ENCODE assay signal across 23 cellular contexts in the genomic region with DNA sequence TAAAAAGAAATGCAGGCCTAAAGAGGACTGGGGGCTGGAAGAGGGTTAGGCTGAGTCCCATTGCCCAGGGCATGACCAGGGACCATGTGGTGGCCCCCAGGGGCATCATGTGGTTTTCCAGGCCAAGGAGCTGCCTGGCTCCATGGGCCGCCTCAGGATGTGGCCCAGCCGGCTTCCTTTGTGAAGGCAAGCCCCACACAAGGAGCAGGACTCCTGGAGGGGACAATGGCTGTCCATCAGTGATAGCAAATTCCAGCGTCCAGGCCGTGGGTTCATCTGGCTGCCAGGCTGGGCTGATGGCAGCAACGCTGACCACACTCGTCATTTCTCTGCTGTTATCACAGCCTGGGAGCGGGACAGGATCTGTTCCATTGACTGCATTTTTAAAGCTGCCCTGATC.
A peak's percentile ranks its signal among the peaks of the same experiment; 100 is the strongest.
DNase-seq lines count a peak whose midpoint lies in the region; ATAC-seq, FAIRE-seq and TF ChIP-seq lines count a peak whose summit lies in the region.
"Had no signal": no experiment of that assay in that cellular context is flagged by ENCODE, and none has a peak within 500 bp of the region (broad histone marks: within the 10 kb centered on the region; RNA-seq: fewer than 3 reads in every experiment).

No MANE protein-coding gene starts in this region.

- H3K4me1 ChIP-seq in HEK293 (ENCODE audit: control insufficient read depth, insufficient read depth, low read length), result no peaks in the 10 kb centered on the region
- peaks cover 6% of the 10 kb centered on the region for H3K4me1 ChIP-seq in astrocyte (ENCODE audit: insufficient read depth, low read length)
- peaks cover 10% of the 10 kb centered on the region; the same call in 1 of the 2 replicates for H3K4me1 ChIP-seq in HepG2 (ENCODE audit: insufficient read depth, low read length)
- peaks cover 32% of the 10 kb centered on the region for H3K4me1 ChIP-seq in smooth muscle cell (ENCODE audit: low read depth)
- H3K4me1 ChIP-seq in transverse colon, result no peaks in the 10 kb centered on the region
- H3K4me1 ChIP-seq: gastrocnemius medialis had no signal

- no peak for ATAC-seq in HepG2
- no peak for ATAC-seq in GM21786 (IDR thresholded peaks at IDR 0.05; ENCODE audit: unreplicated experiment)
- ATAC-seq: gastrocnemius medialis; lower lobe of right lung; stimulated activated effector memory CD8-positive, alpha-beta T cell treated with anti-CD3 and anti-CD28 coated beads, Interleukin-12 subunit alpha, Interleukin-12 subunit beta, amount 100 ng/mL, for 72 hours; T-cell had no signal

- intact Hi-C loops in HepG2 (cut with micrococcal nuclease; ENCODE audit: unreplicated experiment), result no loop called here
- intact Hi-C loops in transverse colon (cut with DNase I; ENCODE audit: low total_unique reads), result no loop called here

- WGBS in HepG2 (ENCODE audit: low lambda C conversion rate), result 98% methylated on average over 3 of the region's 7 CpGs
- WGBS in smooth muscle cell (ENCODE audit: low lambda C conversion rate), result 35% methylated on average over 7 of the region's 7 CpGs
- 88 to 100% methylated on average over 1 to 7 of the region's 7 CpGs for WGBS in transverse colon (ENCODE audit: low coverage in 1 of 2), 2 donors

- H3K9me3 Mint-ChIP-seq in astrocyte (ENCODE audit: unreplicated experiment), result no peaks in the 10 kb centered on the region
- H3K9me3 Mint-ChIP-seq: activated T-cell treated with anti-CD3 and anti-CD28 coated beads, Interleukin-2, amount 50 U/mL, for 24 hours; CD4-positive, CD25-positive, alpha-beta regulatory T cell; stimulated activated effector memory CD8-positive, alpha-beta T cell treated with anti-CD3 and anti-CD28 coated beads, Interleukin-12 subunit alpha, Interleukin-12 subunit beta, amount 100 ng/mL, for 72 hours; T-cell had no signal

- no peak for FAIRE-seq in astrocyte (lab: Jason Lieb, UNC)
- no peak for FAIRE-seq in HepG2 (lab: Jason Lieb, UNC)
- FAIRE-seq: GM19239 had no signal

- H3K4me3 ChIP-seq in HEK293 (ENCODE audit: low read depth, low read length) (no peak overlapping the region), astrocyte (ENCODE audit: insufficient read depth, low read depth, low read length) (no peak overlapping the region), HepG2 (replicated peaks in 1 of 3; ENCODE audit: insufficient read depth in 1 of 3, low read depth in 2 of 3, low read length in 3 of 3) (no peak overlapping the region), smooth muscle cell (no peak overlapping the region), transverse colon (no peak overlapping the region)
- H3K4me3 ChIP-seq: coronary artery, gastrocnemius medialis, lower lobe of right lung had no signal

- H3K4me3 Mint-ChIP-seq in astrocyte (ENCODE audit: unreplicated experiment), result no peak overlapping the region
- H3K4me3 Mint-ChIP-seq: activated T-cell treated with anti-CD3 and anti-CD28 coated beads, Interleukin-2, amount 50 U/mL, for 24 hours; CD4-positive, CD25-positive, alpha-beta regulatory T cell; stimulated activated effector memory CD8-positive, alpha-beta T cell treated with anti-CD3 and anti-CD28 coated beads, Interleukin-12 subunit alpha, Interleukin-12 subunit beta, amount 100 ng/mL, for 72 hours; T-cell had no signal

- BruUV-seq in HepG2 (replicated peaks; lab: Mats Ljungman, UMichigan), result no TSS peak

- no peaks in the 10 kb centered on the region for H3K36me3 Mint-ChIP-seq in astrocyte (ENCODE audit: low read depth, unreplicated experiment)
- H3K36me3 Mint-ChIP-seq: CD4-positive, CD25-positive, alpha-beta regulatory T cell; stimulated activated effector memory CD8-positive, alpha-beta T cell treated with anti-CD3 and anti-CD28 coated beads, Interleukin-12 subunit alpha, Interleukin-12 subunit beta, amount 100 ng/mL, for 72 hours; T-cell had no signal

- H3K9me3 ChIP-seq in HEK293 (ENCODE audit: control insufficient read depth, insufficient read depth, low read depth, low read length) (no peaks in the 10 kb centered on the region), astrocyte (ENCODE audit: insufficient read depth, low read depth, low read length) (no peaks in the 10 kb centered on the region), HepG2 (ENCODE audit: low read length) (no peaks in the 10 kb centered on the region), smooth muscle cell (replicated peaks; ENCODE audit: low read depth) (no peaks in the 10 kb centered on the region), transverse colon (no peaks in the 10 kb centered on the region)
- H3K9me3 ChIP-seq: gastrocnemius medialis, lower lobe of right lung had no signal

- no peak for TF ChIP-seq POLR2A in HepG2 (IDR thresholded peaks at IDR 0.05; ENCODE audit: insufficient read depth in 1 of 2, low read depth in 2 of 2, low read length in 2 of 2)
- no peak for TF ChIP-seq POLR2A in transverse colon (IDR thresholded peaks at IDR 0.05)

- H2AFZ ChIP-seq in astrocyte (ENCODE audit: low read depth, low read length) (no peak overlapping the region), HepG2 (ENCODE audit: low read length) (no peak overlapping the region), smooth muscle cell (ENCODE audit: low read depth) (no peak overlapping the region)

- CTCF ChIA-PET in HEK293 (lab: Yijun Ruan, JAX), result interaction anchor here (0.5 to 0.6 kb wide), 2 partner anchors 13 to 293 kb away, joined by 3 to 7 read pairs; no protein-coding TSS in a partner anchor
- CTCF ChIA-PET in HepG2 (lab: Yijun Ruan, JAX; ENCODE audit: low intra/inter-chr PET ratio, low total read pairs), result no interaction called here

- H3K9ac ChIP-seq in astrocyte (ENCODE audit: low read length) (no peak overlapping the region), HepG2 (ENCODE audit: insufficient read depth, low read depth, low read length) (no peak overlapping the region), smooth muscle cell (ENCODE audit: low read depth) (no peak overlapping the region)
- H3K9ac ChIP-seq: KMS-11 had no signal

- H3F3A ChIP-seq in smooth muscle cell (ENCODE audit: low read depth), result no peaks in the 10 kb centered on the region

- in situ Hi-C loops in HepG2 (cut with HindIII; ENCODE audit: extremely low pct_ligation_motif_present, low pct_unique_long_range_greater_than_20kb), result no loop called here
- in situ Hi-C loops in transverse colon (cut with MboI; ENCODE audit: low pct_ligation_motif_present in 1 of 4, low pct_unique_long_range_greater_than_20kb in 1 of 4, low sequenced_read_pairs in 3 of 4), result no loop called here

- peak overlapping the region; percentile 66 for H3K27ac Mint-ChIP-seq in astrocyte (ENCODE audit: unreplicated experiment)
- H3K27ac Mint-ChIP-seq: activated T-cell treated with anti-CD3 and anti-CD28 coated beads, Interleukin-2, amount 50 U/mL, for 24 hours; CD4-positive, CD25-positive, alpha-beta regulatory T cell; stimulated activated effector memory CD8-positive, alpha-beta T cell treated with anti-CD3 and anti-CD28 coated beads, Interleukin-12 subunit alpha, Interleukin-12 subunit beta, amount 100 ng/mL, for 72 hours; T-cell had no signal

- no peaks in the 10 kb centered on the region for H3K27me3 Mint-ChIP-seq in astrocyte (ENCODE audit: low read depth, unreplicated experiment)

- peaks cover 27% of the 10 kb centered on the region for H3K4me1 Mint-ChIP-seq in astrocyte (ENCODE audit: low read depth, unreplicated experiment)
- H3K4me1 Mint-ChIP-seq: CD4-positive, CD25-positive, alpha-beta regulatory T cell; stimulated activated effector memory CD8-positive, alpha-beta T cell treated with anti-CD3 and anti-CD28 coated beads, Interleukin-12 subunit alpha, Interleukin-12 subunit beta, amount 100 ng/mL, for 72 hours; T-cell had no signal

- H3K27ac ChIP-seq in HEK293 (ENCODE audit: extremely low read depth, low read depth, low read length) (no peak overlapping the region), astrocyte (ENCODE audit: low read depth, low read length) (no peak overlapping the region), HepG2 (ENCODE audit: extremely low read length, insufficient read depth, low read length) (no peak overlapping the region), smooth muscle cell (ENCODE audit: low read depth) (no peak overlapping the region), transverse colon (no peak overlapping the region)
- H3K27ac ChIP-seq: coronary artery, gastrocnemius medialis, KMS-11, lower lobe of right lung had no signal

- H4K20me1 ChIP-seq in astrocyte (ENCODE audit: insufficient read depth, low read length) (no peaks in the 10 kb centered on the region), HepG2 (ENCODE audit: insufficient read depth, low read length) (no peaks in the 10 kb centered on the region), smooth muscle cell (ENCODE audit: low read depth) (peaks cover 18% of the 10 kb centered on the region)

- DNase-seq in astrocyte (ENCODE audit: low read depth) (no peak), HepG2 (ENCODE audit: low spot score) (no peak), smooth muscle cell (lab: John Stamatoyannopoulos, UW; ENCODE audit: unreplicated experiment) (no peak), NCI-H1436 treated with DMSO at 0.1 percent for 48 hours (lab: John Stamatoyannopoulos, UW) (no peak), transverse colon (no peak)
- DNase-seq: activated CD4-positive, alpha-beta T cell treated with anti-CD3 and anti-CD28 coated beads for 4 hours; activated naive CD4-positive, alpha-beta T cell; activated T-cell treated with anti-CD3 and anti-CD28 coated beads, Interleukin-2, amount 50 U/mL, for 24 hours; CD4-positive, CD25-positive, alpha-beta regulatory T cell; EL; gastrocnemius medialis; lower lobe of right lung; NCI-H1417 treated with DMSO at 0.1 percent for 48 hours; NCI-H2107; SIG-M5; stimulated activated CD4-positive, alpha-beta T cell treated with anti-CD3 and anti-CD28 coated beads, Interleukin-2, amount 100 ng/mL, for 48 hours; T-cell had no signal

- no peak for TF ChIP-seq RAD21 in HepG2 (CRISPR knock-in tag; IDR thresholded peaks at IDR 0.05)

- H3K27me3 ChIP-seq in astrocyte (ENCODE audit: insufficient read depth, low read length) (no peaks in the 10 kb centered on the region), HepG2 (ENCODE audit: control insufficient read depth in 1 of 2, insufficient read depth in 2 of 2, low read length in 2 of 2) (no peaks in the 10 kb centered on the region), smooth muscle cell (ENCODE audit: low read depth) (no peaks in the 10 kb centered on the region), transverse colon (no peaks in the 10 kb centered on the region)
- H3K27me3 ChIP-seq: gastrocnemius medialis had no signal

- H3K36me3 ChIP-seq in HEK293 (ENCODE audit: control insufficient read depth in 2 of 2, insufficient read depth in 1 of 2, low read length in 2 of 2) (no peaks in the 10 kb centered on the region), astrocyte (ENCODE audit: insufficient read depth, low read length) (no peaks in the 10 kb centered on the region), HepG2 (replicated peaks in 1 of 2; ENCODE audit: control insufficient read depth in 1 of 2, insufficient read depth in 2 of 2, low read length in 2 of 2) (no peaks in the 10 kb centered on the region), smooth muscle cell (ENCODE audit: low read depth) (no peaks in the 10 kb centered on the region), transverse colon (no peaks in the 10 kb centered on the region)
- H3K36me3 ChIP-seq: gastrocnemius medialis, lower lobe of right lung had no signal

- POLR2A ChIA-PET in HEK293 (lab: Yijun Ruan, JAX), result no interaction called here
- POLR2A ChIA-PET in HepG2 (lab: Yijun Ruan, JAX), result no interaction called here

- H3K79me2 ChIP-seq in astrocyte (ENCODE audit: insufficient read depth, low read length) (no peaks in the 10 kb centered on the region), HepG2 (ENCODE audit: insufficient read depth, low read length) (no peaks in the 10 kb centered on the region), smooth muscle cell (ENCODE audit: low read depth) (no peaks in the 10 kb centered on the region)

- no peak for TF ChIP-seq CTCF in HEK293 (tag by site-specific recombination; IDR thresholded peaks at IDR 0.05)
- TF ChIP-seq CTCF in astrocyte (IDR thresholded peaks at IDR 0.05; ENCODE audit: insufficient read depth, low read depth, low read length), result no peak
- TF ChIP-seq CTCF in HepG2 (CRISPR knock-in tag; IDR thresholded peaks at IDR 0.05), result no peak
- no peak for TF ChIP-seq CTCF in smooth muscle cell (IDR thresholded peaks at IDR 0.05; ENCODE audit: borderline replicate concordance, insufficient read depth, poor library complexity, severe bottlenecking)
- TF ChIP-seq CTCF in transverse colon (IDR thresholded peaks at IDR 0.05), result no peak

- TF ChIP-seq EP300 in HepG2 (IDR thresholded peaks at IDR 0.05; ENCODE audit: low read depth in 2 of 2, low read length in 2 of 2), result no peak
- TF ChIP-seq EP300 in HepG2 (CRISPR knock-in tag; IDR thresholded peaks at IDR 0.05; ENCODE audit: borderline replicate concordance), result no peak
- no peak for TF ChIP-seq EP300 in transverse colon (IDR thresholded peaks at IDR 0.05; ENCODE audit: low read depth)

- H3K4me2 ChIP-seq in astrocyte (ENCODE audit: low read length), result no peak overlapping the region
- H3K4me2 ChIP-seq in HepG2 (ENCODE audit: low read depth, low read length), result no peak overlapping the region
- H3K4me2 ChIP-seq in smooth muscle cell, result peak overlapping the region; percentile 36
- H3K4me2 ChIP-seq: KMS-11 had no signal
